In the genomic region with DNA sequence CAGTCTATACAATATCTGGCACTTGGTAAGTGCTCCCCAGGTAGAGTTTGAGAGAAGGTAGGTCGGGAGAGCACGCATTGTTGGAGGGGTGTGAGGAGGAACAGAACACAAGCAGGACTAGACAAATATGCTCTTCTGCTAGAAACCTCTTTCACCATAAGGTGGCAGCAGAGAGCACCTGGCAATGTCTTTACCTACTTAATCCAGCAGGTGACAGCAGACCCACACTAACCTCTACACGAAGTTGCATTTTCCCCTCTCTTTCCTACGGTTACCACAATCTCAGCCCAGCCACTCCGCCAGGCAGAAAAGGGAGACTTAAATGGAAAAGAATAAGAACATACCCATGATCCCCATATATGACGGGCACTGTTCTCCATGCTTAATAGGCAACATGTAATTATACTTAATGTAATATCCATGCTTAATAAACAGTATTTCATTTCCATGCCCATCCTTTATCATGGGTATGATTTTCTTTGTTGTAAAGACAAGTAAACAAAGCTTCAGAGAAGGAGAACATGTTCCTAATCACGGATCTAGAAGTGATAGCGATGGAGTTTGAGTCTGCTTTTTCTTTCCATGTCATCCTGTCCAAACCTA, we compare ENCODE assay signal across 8 cellular contexts. TPM values are rescaled to one million over a fixed set of nuclear protein-coding genes. Genes with fewer than 3 reads are reported as not detected.
DNase-seq lines count a peak whose midpoint lies in the region; ATAC-seq and TF ChIP-seq lines count a peak whose summit lies in the region.

No MANE protein-coding gene starts in this region.

- peak overlapping the region; percentile 78 for H3K27ac ChIP-seq in DND-41 (ENCODE audit: low read length)

- POLR2A ChIA-PET in activated CD4-positive, alpha-beta memory T cell treated with anti-CD3 and anti-CD28 coated beads, Interleukin-2, amount 10 ng/mL, durations not matched to agents 7 days and 5 days (lab: Charles Lee), result interaction anchor here (2.8 kb wide), 1 partner anchor 161 kb away, joined by 15 read pairs; no protein-coding TSS in a partner anchor

- peaks cover 9% of the 10 kb centered on the region for H3K9me3 ChIP-seq in DND-41 (ENCODE audit: insufficient read depth, low read length, severe bottlenecking)

- H4K20me1 ChIP-seq in DND-41 (ENCODE audit: insufficient read depth, low read length), result no peaks in the 10 kb centered on the region

- peak overlapping the region; percentile 36 for H3K9ac ChIP-seq in DND-41 (ENCODE audit: low read depth, low read length)

- H3K4me3 Mint-ChIP-seq in activated CD4-positive, alpha-beta memory T cell treated with anti-CD3 and anti-CD28 coated beads, Interleukin-2, amount 10 ng/mL, durations not matched to agents 7 days and 5 days, result no peak overlapping the region

- H3K36me3 Mint-ChIP-seq in activated CD4-positive, alpha-beta memory T cell treated with anti-CD3 and anti-CD28 coated beads, Interleukin-2, amount 10 ng/mL, durations not matched to agents 7 days and 5 days (ENCODE audit: low read depth), result peaks cover 3% of the 10 kb centered on the region

- TF ChIP-seq CTCF in DND-41 (IDR thresholded peaks at IDR 0.05; ENCODE audit: borderline replicate concordance, extremely low read depth, low read length, poor library complexity, severe bottlenecking), result peak; percentile 100

- H3K27me3 ChIP-seq in DND-41 (ENCODE audit: insufficient read depth, low read length, poor library complexity), result no peaks in the 10 kb centered on the region

- no peaks in the 10 kb centered on the region for H3K79me2 ChIP-seq in DND-41 (ENCODE audit: insufficient read depth, low read length)

- peak overlapping the region; percentile 40; the same call in 1 of the 2 replicates for H3K4me2 ChIP-seq in DND-41 (ENCODE audit: insufficient read depth, low read length)

- H3K4me1 ChIP-seq in DND-41 (ENCODE audit: insufficient read depth, low read length), result peaks cover 24% of the 10 kb centered on the region

- DNase-seq in DND-41 (peak; percentile 84), NCI-H82 treated with DMSO at 0.1 percent for 48 hours (lab: John Stamatoyannopoulos, UW; ENCODE audit: unreplicated experiment) (peak; percentile 69), lung microvascular endothelial cell (ENCODE audit: low read depth in 2 of 2) (peak; percentile 89 to 91)
- DNase-seq in activated CD4-positive, alpha-beta memory T cell treated with anti-CD3 and anti-CD28 coated beads, Interleukin-2, amount 10 ng/mL, durations not matched to agents 7 days and 5 days, result peak; percentile 73
- peak; percentile 51 for DNase-seq in effector CD8-positive, alpha-beta T cell (lab: John Stamatoyannopoulos, UW)
- peak; percentile 21 for DNase-seq in stimulated activated CD8-positive, alpha-beta memory T cell treated with anti-CD3 and anti-CD28 coated beads, Interleukin-15, amount 100 ng/mL, for 24 hours (ENCODE audit: low read depth)

- CTCF ChIA-PET in activated CD4-positive, alpha-beta memory T cell treated with anti-CD3 and anti-CD28 coated beads, Interleukin-2, amount 10 ng/mL, durations not matched to agents 7 days and 5 days (lab: Charles Lee), result interaction anchor here (0.8 to 7.6 kb wide), 11 partner anchors 14 to 199 kb away, joined by 3 to 199 read pairs (median 4); a partner anchor contains a TSS

- H3K27me3 Mint-ChIP-seq in activated CD4-positive, alpha-beta memory T cell treated with anti-CD3 and anti-CD28 coated beads, Interleukin-2, amount 10 ng/mL, durations not matched to agents 7 days and 5 days, result peaks cover 54% of the 10 kb centered on the region

- H2AFZ ChIP-seq in DND-41 (ENCODE audit: low read depth, low read length), result peak overlapping the region; percentile 69

- ATAC-seq in DND-41 (ENCODE audit: insufficient read depth, low read depth), result peak; percentile 92
- ATAC-seq in HG03571 (IDR thresholded peaks at IDR 0.05; ENCODE audit: unreplicated experiment), result peak; percentile 64
- ATAC-seq in HG03025 (IDR thresholded peaks at IDR 0.05; ENCODE audit: low FRiP score, unreplicated experiment), result no peak

- no peak overlapping the region for H3K27ac Mint-ChIP-seq in activated CD4-positive, alpha-beta memory T cell treated with anti-CD3 and anti-CD28 coated beads, Interleukin-2, amount 10 ng/mL, durations not matched to agents 7 days and 5 days

- H3K9me3 Mint-ChIP-seq in activated CD4-positive, alpha-beta memory T cell treated with anti-CD3 and anti-CD28 coated beads, Interleukin-2, amount 10 ng/mL, durations not matched to agents 7 days and 5 days, result peaks cover 8% of the 10 kb centered on the region

- peaks cover 18% of the 10 kb centered on the region for H3K4me1 Mint-ChIP-seq in activated CD4-positive, alpha-beta memory T cell treated with anti-CD3 and anti-CD28 coated beads, Interleukin-2, amount 10 ng/mL, durations not matched to agents 7 days and 5 days

- no peaks in the 10 kb centered on the region for H3K36me3 ChIP-seq in DND-41 (ENCODE audit: insufficient read depth, low read length)

- H3K4me3 ChIP-seq in DND-41 (ENCODE audit: low read depth in 1 of 2, low read length in 2 of 2), result no peak overlapping the region

RNA-seq across cellular contexts. Expression of a gene that starts 55.1 kb away (rescaled TPM):
- not detected for total RNA-seq in activated CD4-positive, alpha-beta memory T cell treated with anti-CD3 and anti-CD28 coated beads, Interleukin-2, amount 10 ng/mL, durations not matched to agents 7 days and 5 days
- 75.8 and 137 TPM in 2 replicates for total RNA-seq in lung microvascular endothelial cell

Comparison
In these comparisons a context has a peak if more than half of its experiments do, and no peak if none do; other contexts are left out.
1. DNase-seq: peak in every context shown above with its lines; median percentile 90 in lung microvascular endothelial cell; 84 in DND-41; 73 in activated CD4-positive, alpha-beta memory T cell treated with anti-CD3 and anti-CD28 coated beads, Interleukin-2, amount 10 ng/mL, durations not matched to agents 7 days and 5 days; 69 in NCI-H82 treated with DMSO at 0.1 percent for 48 hours; 51 in effector CD8-positive, alpha-beta T cell; 21 in stimulated activated CD8-positive, alpha-beta memory T cell treated with anti-CD3 and anti-CD28 coated beads, Interleukin-15, amount 100 ng/mL, for 24 hours.
2. RNA of a gene that starts 55.1 kb away (total RNA-seq): 75.8 to 137 TPM in lung microvascular endothelial cell; not detected in activated CD4-positive, alpha-beta memory T cell treated with anti-CD3 and anti-CD28 coated beads, Interleukin-2, amount 10 ng/mL, durations not matched to agents 7 days and 5 days; every median in the first group is over 10 times any median in the second.